1 cellular context compared by ENCODE assay signal in genomic region chr2:54599914-54600313, GRCh38.
TF ChIP-seq lines count a peak whose summit lies in the region.

No MANE protein-coding gene starts in this region.

TF ChIP-seq in K562, 482 proteins besides CTCF, POLR2A, EP300 and RAD21 (continued from another document):
- TF ChIP-seq HMGXB4 (CRISPR knock-in tag; IDR thresholded peaks at IDR 0.05) (no peak), RCOR1 (IDR thresholded peaks at IDR 0.05; ENCODE audit: borderline replicate concordance in 1 of 2, low read depth in 2 of 2, low read length in 2 of 2) (peak in 1 of 2 experiments; percentile 59; a peak in 2 of 4 replicates), SOX6 (IDR thresholded peaks at IDR 0.05) (peak; percentile 67), ZEB2 (IDR thresholded peaks at IDR 0.05) (0 out of 2 replicates have a peak, but pooled peaks have one; percentile 46), DPF2 (IDR thresholded peaks at IDR 0.05) (peak; percentile 81), MTA2 (IDR thresholded peaks at IDR 0.05; ENCODE audit: low read depth) (peak; percentile 51; the same call in 1 of the 2 replicates), SRSF9 (IDR thresholded peaks at IDR 0.05; ENCODE audit: borderline replicate concordance, low read depth, low read length) (no peak), CBFA2T3 (IDR thresholded peaks at IDR 0.05) (peak; percentile 90), POLR2AphosphoS5 (IDR thresholded peaks at IDR 0.05; ENCODE audit: control insufficient read depth, insufficient read depth, low read depth, low read length) (peak; percentile 83), MEF2A (IDR thresholded peaks at IDR 0.05; ENCODE audit: control insufficient read depth, low read depth, low read length) (0 out of 2 replicates have a peak, but pooled peaks have one; percentile 23), TAL1 (IDR thresholded peaks at IDR 0.05) (peak; percentile 73), CBFA2T2 (conservative IDR thresholded peaks at IDR 0.05) (peak; percentile 75), NR2C2 (CRISPR knock-in tag; IDR thresholded peaks at IDR 0.05) (no peak), NR2C2 (tag; IDR thresholded peaks at IDR 0.05) (peak; percentile 63; the same call in 1 of the 2 replicates), ESRRA (IDR thresholded peaks at IDR 0.05; ENCODE audit: borderline replicate concordance, low read depth) (peak; percentile 53; the same call in 1 of the 2 replicates), ATF1 (CRISPR knock-in tag; IDR thresholded peaks at IDR 0.05) (no peak), ATF1 (tag; IDR thresholded peaks at IDR 0.05) (peak; percentile 27; the same call in 1 of the 2 replicates), CXXC5 (CRISPR knock-in tag; IDR thresholded peaks at IDR 0.05) (peak; percentile 51; the same call in 1 of the 2 replicates), CREB1 (IDR thresholded peaks at IDR 0.05) (peak; percentile 23; the same call in 1 of the 2 replicates), CREB1 (CRISPR knock-in tag; IDR thresholded peaks at IDR 0.05) (no peak), LEF1 (IDR thresholded peaks at IDR 0.05) (0 out of 2 replicates have a peak, but pooled peaks have one; percentile 33), MYNN (IDR thresholded peaks at IDR 0.05) (0 out of 2 replicates have a peak, but pooled peaks have one; percentile 26), MYNN (CRISPR knock-in tag; IDR thresholded peaks at IDR 0.05) (no peak), MEIS2 (IDR thresholded peaks at IDR 0.05; ENCODE audit: partially characterized antibody) (peak; percentile 33), CREM (IDR thresholded peaks at IDR 0.05; ENCODE audit: low read depth) (0 out of 2 replicates have a peak, but pooled peaks have one; percentile 10)
- TF ChIP-seq, protein P1, sequence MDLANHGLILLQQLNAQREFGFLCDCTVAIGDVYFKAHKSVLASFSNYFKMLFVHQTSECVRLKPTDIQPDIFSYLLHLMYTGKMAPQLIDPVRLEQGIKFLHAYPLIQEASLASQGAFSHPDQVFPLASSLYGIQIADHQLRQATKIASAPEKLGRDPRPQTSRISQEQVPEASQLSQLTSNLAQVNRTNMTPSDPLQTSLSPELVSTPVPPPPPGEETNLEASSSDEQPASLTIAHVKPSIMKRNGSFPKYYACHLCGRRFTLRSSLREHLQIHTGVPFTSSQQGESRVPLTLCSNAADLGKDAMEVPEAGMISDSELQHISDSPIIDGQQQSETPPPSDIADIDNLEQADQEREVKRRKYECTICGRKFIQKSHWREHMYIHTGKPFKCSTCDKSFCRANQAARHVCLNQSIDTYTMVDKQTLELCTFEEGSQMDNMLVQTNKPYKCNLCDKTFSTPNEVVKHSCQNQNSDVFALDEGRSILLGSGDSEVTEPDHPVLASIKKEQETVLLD (IDR thresholded peaks at IDR 0.05): peak; percentile 50
- TF ChIP-seq, protein P2, sequence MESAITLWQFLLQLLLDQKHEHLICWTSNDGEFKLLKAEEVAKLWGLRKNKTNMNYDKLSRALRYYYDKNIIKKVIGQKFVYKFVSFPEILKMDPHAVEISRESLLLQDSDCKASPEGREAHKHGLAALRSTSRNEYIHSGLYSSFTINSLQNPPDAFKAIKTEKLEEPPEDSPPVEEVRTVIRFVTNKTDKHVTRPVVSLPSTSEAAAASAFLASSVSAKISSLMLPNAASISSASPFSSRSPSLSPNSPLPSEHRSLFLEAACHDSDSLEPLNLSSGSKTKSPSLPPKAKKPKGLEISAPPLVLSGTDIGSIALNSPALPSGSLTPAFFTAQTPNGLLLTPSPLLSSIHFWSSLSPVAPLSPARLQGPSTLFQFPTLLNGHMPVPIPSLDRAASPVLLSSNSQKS (CRISPR knock-in tag; IDR thresholded peaks at IDR 0.05): no peak
- TF ChIP-seq, protein P3, sequence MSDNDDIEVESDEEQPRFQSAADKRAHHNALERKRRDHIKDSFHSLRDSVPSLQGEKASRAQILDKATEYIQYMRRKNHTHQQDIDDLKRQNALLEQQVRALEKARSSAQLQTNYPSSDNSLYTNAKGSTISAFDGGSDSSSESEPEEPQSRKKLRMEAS (CRISPR knock-in tag; IDR thresholded peaks at IDR 0.05): peak; percentile 67
